ENCODE assay signal across 17 cellular contexts in genomic region chr3:193389335-193389734, GRCh38. TPM values are rescaled to one million over a fixed set of nuclear protein-coding genes. Genes with fewer than 3 reads are reported as not detected.
"Had no signal": no experiment of that assay in that cellular context is flagged by ENCODE, and none has a peak within 500 bp of the region (broad histone marks: within the 10 kb centered on the region; RNA-seq: fewer than 3 reads in every experiment).

No MANE protein-coding gene starts in this region.

- H3K27me3 ChIP-seq: adrenal gland, colonic mucosa, hepatocyte, tibial artery, vagina had no signal

- H3K79me2 ChIP-seq: hepatocyte had no signal

- H2AFZ ChIP-seq: hepatocyte had no signal

- H3K4me1 ChIP-seq: adrenal gland, colonic mucosa, tibial artery, vagina had no signal

- H3K9me3 ChIP-seq: adrenal gland, colonic mucosa, tibial artery, vagina had no signal

- H3K27ac ChIP-seq: adrenal gland, colonic mucosa, hepatocyte, tibial artery, vagina had no signal

- H3K4me2 ChIP-seq: hepatocyte had no signal

- DNase-seq: activated B cell treated with CpG ODN at 0.5 μM for 24 hours; activated naive CD4-positive, alpha-beta T cell treated with anti-CD3 and anti-CD28 coated beads, Interleukin-2, amount 50 U/mL, for 16 hours; activated T-cell treated with anti-CD3 and anti-CD28 coated beads, Interleukin-2, amount 50 U/mL, for 1 hour; adrenal gland; caudate nucleus; colonic mucosa; effector CD4-positive, alpha-beta T cell; islet precursor cell; mammary epithelial cell; natural killer cell; nucleus accumbens; right cardiac atrium; small intestine; tibial artery had no signal

- H3K4me3 ChIP-seq: adrenal gland, colonic mucosa, hepatocyte, tibial artery, vagina had no signal

- H3K36me3 ChIP-seq: adrenal gland, colonic mucosa, tibial artery, vagina had no signal

RNA-seq across cellular contexts. Expression of gene ATP13A5, which starts 10.8 kb away (rescaled TPM):
- total RNA-seq: activated B cell treated with CpG ODN at 0.5 μM for 24 hours, hepatocyte, left lobe of liver, natural killer cell, right cardiac atrium, vagina had no signal
